In the genomic region with DNA sequence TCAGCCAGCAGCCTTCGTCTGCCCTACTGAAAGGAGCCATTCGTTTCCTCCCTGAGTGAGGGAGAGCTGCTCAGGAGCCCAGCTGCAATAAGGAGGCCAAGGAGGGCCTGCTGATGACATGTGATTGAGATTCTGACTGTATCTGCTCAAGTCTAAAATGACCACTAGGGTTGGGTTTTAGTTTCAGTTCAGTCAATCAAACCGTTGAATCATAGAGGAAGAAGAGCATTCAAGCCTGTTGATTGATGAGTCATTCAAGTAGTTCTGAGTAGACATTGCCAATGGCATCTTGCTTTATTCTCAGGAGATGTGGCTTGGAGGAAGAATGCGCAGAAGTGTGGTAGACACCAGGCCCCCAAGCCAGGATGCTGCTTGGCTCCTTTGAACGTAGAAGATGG, we compare ENCODE assay signal across 9 cellular contexts. TPM values are rescaled to one million over a fixed set of nuclear protein-coding genes. Genes with fewer than 3 reads are reported as not detected.
DNase-seq lines count a peak whose midpoint lies in the region; ATAC-seq and TF ChIP-seq lines count a peak whose summit lies in the region.
"Had no signal": no experiment of that assay in that cellular context is flagged by ENCODE, and none has a peak within 500 bp of the region (broad histone marks: within the 10 kb centered on the region; RNA-seq: fewer than 3 reads in every experiment).

No MANE protein-coding gene starts in this region.

- H3K4me1 Mint-ChIP-seq in activated CD4-positive, alpha-beta T cell treated with anti-CD3 and anti-CD28 coated beads for 36 hours, result peaks cover 22% of the 10 kb centered on the region
- peaks cover 4 to 9% (median 8%) of the 10 kb centered on the region in 3 donors for H3K4me1 Mint-ChIP-seq in naive B cell

- H3K9ac ChIP-seq in PC-3 (ENCODE audit: low read length), result no peak overlapping the region

- H3K9me2 ChIP-seq in PC-3 (replicated peaks; ENCODE audit: low read length), result no peaks in the 10 kb centered on the region

- H3K4me3 ChIP-seq in PC-3 (ENCODE audit: low read length), result no peak overlapping the region

- H3K9me3 Mint-ChIP-seq in activated CD4-positive, alpha-beta T cell treated with anti-CD3 and anti-CD28 coated beads for 36 hours (ENCODE audit: low read depth), result no peaks in the 10 kb centered on the region
- no peaks in the 10 kb centered on the region for H3K9me3 Mint-ChIP-seq in naive B cell

- no peak overlapping the region for H3K27ac ChIP-seq in PC-3 (ENCODE audit: low read length)

- peaks cover 51% of the 10 kb centered on the region for H3K27me3 Mint-ChIP-seq in activated CD4-positive, alpha-beta T cell treated with anti-CD3 and anti-CD28 coated beads for 36 hours
- peaks cover 0 to 6% (median 0%) of the 10 kb centered on the region in 3 donors for H3K27me3 Mint-ChIP-seq in naive B cell

- no peak overlapping the region for H3K4me2 ChIP-seq in PC-3 (ENCODE audit: low read length)

- DNase-seq in activated CD4-positive, alpha-beta T cell treated with anti-CD3 and anti-CD28 coated beads for 36 hours, result peak; percentile 44
- DNase-seq in activated CD4-positive, alpha-beta T cell treated with anti-CD3 and anti-CD28 coated beads, Interleukin-2, amount 50 U/mL, for 4 hours, result no peak
- DNase-seq in PC-3 (peak; percentile 69), naive B cell (no peak), posterior vena cava (ENCODE audit: low spot score) (no peak), NCI-H1436 treated with DMSO at 0.1 percent for 48 hours (lab: John Stamatoyannopoulos, UW) (no peak), NCI-H146 treated with DMSO at 0.1 percent for 48 hours (lab: John Stamatoyannopoulos, UW; ENCODE audit: unreplicated experiment) (no peak)

- H3K4me3 Mint-ChIP-seq in activated CD4-positive, alpha-beta T cell treated with anti-CD3 and anti-CD28 coated beads for 36 hours, result no peak overlapping the region
- H3K4me3 Mint-ChIP-seq in naive B cell, result no peak overlapping the region
- H3K4me3 Mint-ChIP-seq: T-helper 1 cell treated with Interleukin-12 subunit alpha and Interleukin-12 subunit beta and Interleukin-4 antibody, amounts not matched to agents 30 μg/mL and 1 μg/mL, for 36 hours had no signal

- no peak overlapping the region for H2AFZ ChIP-seq in PC-3 (ENCODE audit: low read length)

- peak; percentile 92 for ATAC-seq in activated CD4-positive, alpha-beta T cell treated with anti-CD3 and anti-CD28 coated beads for 36 hours
- ATAC-seq in HG02678 (IDR thresholded peaks at IDR 0.05; ENCODE audit: unreplicated experiment) (peak; percentile 74), PC-3 (peak; percentile 42; the same call in 1 of the 2 replicates), naive B cell (ENCODE audit: low read depth in 2 of 2) (peak; percentile 18 to 20)

- H3K27ac Mint-ChIP-seq in activated CD4-positive, alpha-beta T cell treated with anti-CD3 and anti-CD28 coated beads for 36 hours, result no peak overlapping the region
- no peak overlapping the region for H3K27ac Mint-ChIP-seq in naive B cell
- H3K27ac Mint-ChIP-seq: T-helper 1 cell treated with Interleukin-12 subunit alpha and Interleukin-12 subunit beta and Interleukin-4 antibody, amounts not matched to agents 30 μg/mL and 1 μg/mL, for 36 hours had no signal

- no TSS peak for BruUV-seq in PC-3 (replicated peaks; lab: Mats Ljungman, UMichigan)

- H3K4me1 ChIP-seq in PC-3 (ENCODE audit: insufficient read depth, low read length), result peaks cover 8% of the 10 kb centered on the region

- no peaks in the 10 kb centered on the region for H4K20me1 ChIP-seq in PC-3 (ENCODE audit: low read length)

- no peaks in the 10 kb centered on the region for H3K9me3 ChIP-seq in PC-3 (ENCODE audit: low read length)

- no peaks in the 10 kb centered on the region for H3K36me3 Mint-ChIP-seq in activated CD4-positive, alpha-beta T cell treated with anti-CD3 and anti-CD28 coated beads for 36 hours (ENCODE audit: low read depth)
- H3K36me3 Mint-ChIP-seq in naive B cell, result no peaks in the 10 kb centered on the region

- no peaks in the 10 kb centered on the region for H3K79me2 ChIP-seq in PC-3 (ENCODE audit: low read length)

- peak; percentile 32; the same call in 1 of the 2 replicates for TF ChIP-seq CTCF in PC-3 (conservative IDR thresholded peaks at IDR 0.05; ENCODE audit: low read depth, low read length)

- H3F3A ChIP-seq in PC-3 (ENCODE audit: low read length, unreplicated experiment), result no peaks in the 10 kb centered on the region

- CTCF ChIA-PET in activated CD4-positive, alpha-beta T cell treated with anti-CD3 and anti-CD28 coated beads for 36 hours (lab: Charles Lee), result interaction anchor here (1.2 kb wide), 1 partner anchor 289 kb away, joined by 4 read pairs; no protein-coding TSS in a partner anchor
- CTCF ChIA-PET in PC-3 (lab: Charles Lee), result no interaction called here

- POLR2A ChIA-PET in activated CD4-positive, alpha-beta T cell treated with anti-CD3 and anti-CD28 coated beads for 36 hours (lab: Charles Lee), result no interaction called here
- POLR2A ChIA-PET in PC-3 (lab: Charles Lee; ENCODE audit: unreplicated experiment), result no interaction called here

- no peaks in the 10 kb centered on the region for H3K27me3 ChIP-seq in PC-3 (ENCODE audit: low read length)

- no peaks in the 10 kb centered on the region for H3K36me3 ChIP-seq in PC-3 (ENCODE audit: low read depth, low read length)

- intact Hi-C loops in activated CD4-positive, alpha-beta T cell treated with anti-CD3 and anti-CD28 coated beads for 36 hours (cut with DNase I, micrococcal nuclease), result loop anchor here (1.0 to 5.0 kb wide), 4 partner anchors 8 to 607 kb away; no protein-coding TSS in a partner anchor
- intact Hi-C loops in PC-3 (cut with micrococcal nuclease) (no loop called here), posterior vena cava (cut with DNase I) (no loop called here)

RNA-seq across cellular contexts. Expression of gene BCL2L11, which starts 19.9 kb away (rescaled TPM):
- total RNA-seq in activated CD4-positive, alpha-beta T cell treated with anti-CD3 and anti-CD28 coated beads for 36 hours, result 10 to 100 TPM; 18.2 to 28.6 TPM
- 11.3 and 24.6 TPM in 2 replicates for total RNA-seq in PC-3 (2014; rRNA removed)
- polyA plus RNA-seq in naive B cell (ENCODE audit: low read depth in 6 of 6), result 10 to 100 TPM; 17.2 to 29.7 (median 20.2) TPM
- 10 to 100 TPM in 1 of 2 donors, 1 to 10 TPM in 1; 4.1 to 10.4 TPM for total RNA-seq in posterior vena cava

Comparison
In these comparisons a context has a peak if more than half of its experiments do, and no peak if none do; other contexts are left out.
1. DNase-seq: peak in activated CD4-positive, alpha-beta T cell treated with anti-CD3 and anti-CD28 coated beads for 36 hours (single experiment) and PC-3 (single experiment); none in activated CD4-positive, alpha-beta T cell treated with anti-CD3 and anti-CD28 coated beads, Interleukin-2, amount 50 U/mL, for 4 hours (0 of 2), naive B cell (single experiment), posterior vena cava (single experiment), NCI-H1436 treated with DMSO at 0.1 percent for 48 hours (single experiment) and NCI-H146 treated with DMSO at 0.1 percent for 48 hours (single experiment).
2. ATAC-seq: peak in every context shown above with its lines; median percentile 92 in activated CD4-positive, alpha-beta T cell treated with anti-CD3 and anti-CD28 coated beads for 36 hours; 74 in HG02678; 42 in PC-3; 19 in naive B cell.
3. intact Hi-C loops: an anchor here in activated CD4-positive, alpha-beta T cell treated with anti-CD3 and anti-CD28 coated beads for 36 hours (1.0 to 5.0 kb wide); none called in PC-3 and posterior vena cava.